In the genomic region with DNA sequence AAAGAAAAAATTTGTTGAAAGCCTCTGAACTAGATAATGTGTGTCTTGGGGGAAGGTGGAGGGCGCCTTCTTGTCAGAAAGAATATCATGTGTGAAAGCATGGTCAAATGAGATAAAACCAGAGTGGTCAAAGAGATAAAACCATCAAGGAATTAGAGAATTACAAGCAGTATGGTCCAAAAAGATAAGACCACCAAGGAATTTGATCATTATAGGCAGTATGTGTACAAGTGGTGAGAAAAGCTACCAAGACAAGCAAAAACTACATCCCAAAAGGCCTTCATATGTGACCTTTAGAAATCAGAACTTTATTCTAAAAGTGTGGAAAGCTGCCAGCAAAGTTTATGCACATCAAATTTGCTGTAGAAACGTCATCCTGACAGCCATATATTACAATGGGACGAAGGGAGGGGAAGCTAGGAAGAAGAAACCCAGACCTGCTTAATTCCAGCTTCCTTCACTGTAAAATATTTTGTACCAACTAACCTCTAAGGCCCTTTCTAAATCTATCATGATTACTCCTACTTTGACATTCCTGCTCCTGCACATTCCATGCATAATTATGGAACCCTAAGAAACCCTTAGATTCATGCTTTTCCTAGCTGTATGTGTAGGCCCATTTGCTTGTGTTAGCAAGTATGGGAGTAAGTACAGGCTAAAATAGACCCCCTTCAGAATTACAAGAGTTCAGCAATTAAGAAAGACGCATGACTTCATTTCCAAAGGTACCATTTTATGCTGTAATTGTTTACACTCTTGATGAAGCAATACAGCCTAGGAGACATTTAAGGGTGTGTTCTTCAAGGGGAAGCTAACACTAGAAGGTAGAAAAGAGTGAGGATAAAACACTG, we compare ENCODE assay signal across 1 cellular context.
A peak's percentile ranks its signal among the peaks of the same experiment; 100 is the strongest.
TF ChIP-seq lines count a peak whose summit lies in the region.

No MANE protein-coding gene starts in this region.

TF ChIP-seq in HEK293, 187 proteins besides CTCF, POLR2A, EP300 and RAD21 (continued from another document):
- 0 out of 2 replicates have a peak, but pooled peaks have one; percentile 13 for TF ChIP-seq ZNF366 (tag by site-specific recombination; conservative IDR thresholded peaks at IDR 0.05)
- TF ChIP-seq, protein P1, sequence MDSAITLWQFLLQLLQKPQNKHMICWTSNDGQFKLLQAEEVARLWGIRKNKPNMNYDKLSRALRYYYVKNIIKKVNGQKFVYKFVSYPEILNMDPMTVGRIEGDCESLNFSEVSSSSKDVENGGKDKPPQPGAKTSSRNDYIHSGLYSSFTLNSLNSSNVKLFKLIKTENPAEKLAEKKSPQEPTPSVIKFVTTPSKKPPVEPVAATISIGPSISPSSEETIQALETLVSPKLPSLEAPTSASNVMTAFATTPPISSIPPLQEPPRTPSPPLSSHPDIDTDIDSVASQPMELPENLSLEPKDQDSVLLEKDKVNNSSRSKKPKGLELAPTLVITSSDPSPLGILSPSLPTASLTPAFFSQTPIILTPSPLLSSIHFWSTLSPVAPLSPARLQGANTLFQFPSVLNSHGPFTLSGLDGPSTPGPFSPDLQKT (IDR thresholded peaks at IDR 0.05; ENCODE audit: borderline replicate concordance, low read depth, low read length): no peak
- 0 out of 2 replicates have a peak, but pooled peaks have one; percentile 49 for TF ChIP-seq SP7 (tag by site-specific recombination; IDR thresholded peaks at IDR 0.05)
- TF ChIP-seq, protein P2, sequence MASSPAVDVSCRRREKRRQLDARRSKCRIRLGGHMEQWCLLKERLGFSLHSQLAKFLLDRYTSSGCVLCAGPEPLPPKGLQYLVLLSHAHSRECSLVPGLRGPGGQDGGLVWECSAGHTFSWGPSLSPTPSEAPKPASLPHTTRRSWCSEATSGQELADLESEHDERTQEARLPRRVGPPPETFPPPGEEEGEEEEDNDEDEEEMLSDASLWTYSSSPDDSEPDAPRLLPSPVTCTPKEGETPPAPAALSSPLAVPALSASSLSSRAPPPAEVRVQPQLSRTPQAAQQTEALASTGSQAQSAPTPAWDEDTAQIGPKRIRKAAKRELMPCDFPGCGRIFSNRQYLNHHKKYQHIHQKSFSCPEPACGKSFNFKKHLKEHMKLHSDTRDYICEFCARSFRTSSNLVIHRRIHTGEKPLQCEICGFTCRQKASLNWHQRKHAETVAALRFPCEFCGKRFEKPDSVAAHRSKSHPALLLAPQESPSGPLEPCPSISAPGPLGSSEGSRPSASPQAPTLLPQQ (tag by site-specific recombination; IDR thresholded peaks at IDR 0.05): 0 out of 2 replicates have a peak, but pooled peaks have one; percentile 20
- TF ChIP-seq ZNF558 (tag by site-specific recombination; IDR thresholded peaks at IDR 0.05): no peak
- TF ChIP-seq, protein P3, sequence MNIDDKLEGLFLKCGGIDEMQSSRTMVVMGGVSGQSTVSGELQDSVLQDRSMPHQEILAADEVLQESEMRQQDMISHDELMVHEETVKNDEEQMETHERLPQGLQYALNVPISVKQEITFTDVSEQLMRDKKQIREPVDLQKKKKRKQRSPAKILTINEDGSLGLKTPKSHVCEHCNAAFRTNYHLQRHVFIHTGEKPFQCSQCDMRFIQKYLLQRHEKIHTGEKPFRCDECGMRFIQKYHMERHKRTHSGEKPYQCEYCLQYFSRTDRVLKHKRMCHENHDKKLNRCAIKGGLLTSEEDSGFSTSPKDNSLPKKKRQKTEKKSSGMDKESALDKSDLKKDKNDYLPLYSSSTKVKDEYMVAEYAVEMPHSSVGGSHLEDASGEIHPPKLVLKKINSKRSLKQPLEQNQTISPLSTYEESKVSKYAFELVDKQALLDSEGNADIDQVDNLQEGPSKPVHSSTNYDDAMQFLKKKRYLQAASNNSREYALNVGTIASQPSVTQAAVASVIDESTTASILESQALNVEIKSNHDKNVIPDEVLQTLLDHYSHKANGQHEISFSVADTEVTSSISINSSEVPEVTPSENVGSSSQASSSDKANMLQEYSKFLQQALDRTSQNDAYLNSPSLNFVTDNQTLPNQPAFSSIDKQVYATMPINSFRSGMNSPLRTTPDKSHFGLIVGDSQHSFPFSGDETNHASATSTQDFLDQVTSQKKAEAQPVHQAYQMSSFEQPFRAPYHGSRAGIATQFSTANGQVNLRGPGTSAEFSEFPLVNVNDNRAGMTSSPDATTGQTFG (tag by site-specific recombination; IDR thresholded peaks at IDR 0.05; ENCODE audit: borderline replicate concordance): no peak
- peak; percentile 38 for TF ChIP-seq GLIS1 (tag by site-specific recombination; IDR thresholded peaks at IDR 0.05)
